13 cellular contexts compared by ENCODE assay signal in genomic region chr3:123953735-123954134, GRCh38. TPM values are rescaled to one million over a fixed set of nuclear protein-coding genes. Genes with fewer than 3 reads are reported as not detected.
A peak's percentile ranks its signal among the peaks of the same experiment; 100 is the strongest.
DNase-seq lines count a peak whose midpoint lies in the region; ATAC-seq and TF ChIP-seq lines count a peak whose summit lies in the region.
"Had no signal": no experiment of that assay in that cellular context is flagged by ENCODE, and none has a peak within 500 bp of the region (broad histone marks: within the 10 kb centered on the region; RNA-seq: fewer than 3 reads in every experiment).

No MANE protein-coding gene starts in this region.

- no peaks in the 10 kb centered on the region for H3F3A ChIP-seq in Loucy (ENCODE audit: low read depth)

- H3K9ac ChIP-seq in Loucy (ENCODE audit: low read depth, low read length, poor library complexity, severe bottlenecking) = no peak overlapping the region

- H3K9me3 ChIP-seq in Loucy (ENCODE audit: insufficient read depth, low read depth, low read length) = no peaks in the 10 kb centered on the region
- H3K9me3 ChIP-seq: HAP-1, ovary had no signal

- H3K36me3 ChIP-seq in Loucy (ENCODE audit: insufficient read depth, low read length) = peaks cover 11% of the 10 kb centered on the region; the same call in 1 of the 2 replicates
- H3K36me3 ChIP-seq: ovary had no signal

- H3K9me2 ChIP-seq in Loucy (replicated peaks; ENCODE audit: low read depth, low read length) = no peaks in the 10 kb centered on the region

- peak; percentile 68 for ATAC-seq in GM19043 (IDR thresholded peaks at IDR 0.05; ENCODE audit: low read depth, unreplicated experiment)
- ATAC-seq in HG02623 (IDR thresholded peaks at IDR 0.05; ENCODE audit: unreplicated experiment) = peak; percentile 80
- ATAC-seq in left colon = peak; percentile 70
- no peak for ATAC-seq in GM18873 (IDR thresholded peaks at IDR 0.05; ENCODE audit: low FRiP score, unreplicated experiment)
- ATAC-seq in stimulated activated naive CD8-positive, alpha-beta T cell treated with anti-CD3 and anti-CD28 coated beads, Interleukin-15, Interleukin-2, amounts not matched to agents 100 U/mL and 50 U/mL, for 24 hours = no peak
- ATAC-seq: stimulated activated naive B cell treated with anti-CD40 and anti-IgM and Interleukin-4, amounts not matched to agents 10 μg/mL and 1 μg/mL and 100 μg/mL, for 72 hours had no signal

- no peak overlapping the region for H3K4me3 ChIP-seq in Loucy (ENCODE audit: low read length, poor library complexity, severe bottlenecking)
- H3K4me3 ChIP-seq: HAP-1, ovary had no signal

- peak overlapping the region; percentile 9 for H3K4me2 ChIP-seq in Loucy (ENCODE audit: low read depth, low read length, poor library complexity, severe bottlenecking)

- peaks cover 16% of the 10 kb centered on the region for H3K79me2 ChIP-seq in Loucy (ENCODE audit: insufficient read depth, low read length)

- H3K4me1 ChIP-seq in Loucy (ENCODE audit: insufficient read depth, low read length, poor library complexity, severe bottlenecking) = peaks cover 39% of the 10 kb centered on the region

- no peak overlapping the region for H2AFZ ChIP-seq in Loucy (ENCODE audit: low read length)

- H3K27me3 ChIP-seq in Loucy (ENCODE audit: insufficient read depth, low read length, poor library complexity, severe bottlenecking) = no peaks in the 10 kb centered on the region
- H3K27me3 ChIP-seq: ovary had no signal

- no peak for TF ChIP-seq CTCF in Loucy (conservative IDR thresholded peaks at IDR 0.05; ENCODE audit: low read length)

- DNase-seq in left colon (no peak), hippocampal formation (lab: John Stamatoyannopoulos, UW) (no peak)
- DNase-seq in stimulated activated naive CD8-positive, alpha-beta T cell treated with anti-CD3 and anti-CD28 coated beads, Interleukin-15, Interleukin-2, amounts not matched to agents 100 U/mL and 50 U/mL, for 24 hours = no peak
- DNase-seq: glutamatergic neuron; NCI-H1930; ovary; SHP77 treated with DMSO at 0.1 percent for 48 hours; stimulated activated naive B cell treated with anti-CD40 and anti-IgM and Interleukin-4, amounts not matched to agents 10 μg/mL and 1 μg/mL and 100 μg/mL, for 72 hours had no signal

- intact Hi-C loops in left colon (cut with DNase I, micrococcal nuclease) = no loop called here

- H4K20me1 ChIP-seq in Loucy (ENCODE audit: insufficient read depth, low read length, poor library complexity, severe bottlenecking) = no peaks in the 10 kb centered on the region

RNA-seq across cellular contexts. Expression of gene CCDC14, which starts 7.3 kb away (rescaled TPM):
- total RNA-seq in left colon = 10 to 100 TPM; 63.6 to 73.7 TPM

RNA-seq across cellular contexts. Expression of gene ROPN1, which starts 38.2 kb away (rescaled TPM):
- total RNA-seq in left colon = 1 to 10 TPM; 2.0 to 3.2 TPM
- total RNA-seq: ovary had no signal

Comparison
In these comparisons a context has a peak if more than half of its experiments do, and no peak if none do; other contexts are left out.
1. ATAC-seq: peak in GM19043 (single experiment), HG02623 (single experiment) and left colon (single experiment); none in GM18873 (single experiment) and stimulated activated naive CD8-positive, alpha-beta T cell treated with anti-CD3 and anti-CD28 coated beads, Interleukin-15, Interleukin-2, amounts not matched to agents 100 U/mL and 50 U/mL, for 24 hours (single experiment).